ENCODE assay signal across 8 cellular contexts in genomic region chr19:35495107-35496064, GRCh38. TPM values are rescaled to one million over a fixed set of nuclear protein-coding genes. Genes with fewer than 3 reads are reported as not detected.
DNase-seq lines count a peak whose midpoint lies in the region; ATAC-seq and TF ChIP-seq lines count a peak whose summit lies in the region.

No MANE protein-coding gene starts in this region.

- peaks cover 23% of the 10 kb centered on the region for H3K4me1 Mint-ChIP-seq in GM23338
- H3K4me1 Mint-ChIP-seq in endothelial cell (ENCODE audit: unreplicated experiment) = no peaks in the 10 kb centered on the region

- H3K9me3 Mint-ChIP-seq in GM23338 (no peaks in the 10 kb centered on the region), endothelial cell (ENCODE audit: unreplicated experiment) (no peaks in the 10 kb centered on the region)

- ATAC-seq in GM23338 (peak; percentile 88), GM21390 (IDR thresholded peaks at IDR 0.05; ENCODE audit: unreplicated experiment) (no peak)

- TF ChIP-seq CTCF in GM23338 (conservative IDR thresholded peaks at IDR 0.05; ENCODE audit: low read depth in 2 of 2) (peak; percentile 79 to 87), endothelial cell (IDR thresholded peaks at IDR 0.05; ENCODE audit: unreplicated experiment) (peak; percentile 82)

- no peak overlapping the region for H2AFZ ChIP-seq in GM23338

- H3F3A ChIP-seq in GM23338 (replicated peaks; ENCODE audit: low read depth) = peaks cover 11% of the 10 kb centered on the region; the same call in 1 of the 2 replicates

- H3K4me3 Mint-ChIP-seq in GM23338 (no peak overlapping the region), endothelial cell (ENCODE audit: unreplicated experiment) (no peak overlapping the region)

- H3K4me2 ChIP-seq in BLaER1 (peak overlapping the region; percentile 63), GM23338 (peak overlapping the region; percentile 49)

- H3K27ac ChIP-seq in BLaER1 (peak overlapping the region; percentile 16; the same call in 1 of the 2 replicates), GM23338 (ENCODE audit: low read depth) (no peak overlapping the region)

- H3K4me1 ChIP-seq in BLaER1 = peaks cover 32% of the 10 kb centered on the region
- no peaks in the 10 kb centered on the region for H3K4me1 ChIP-seq in GM23338 (ENCODE audit: insufficient read depth)

- H3K27me3 Mint-ChIP-seq in GM23338 (ENCODE audit: insufficient read depth, low read depth, poor library complexity) = peaks cover 12% of the 10 kb centered on the region
- no peaks in the 10 kb centered on the region for H3K27me3 Mint-ChIP-seq in endothelial cell (ENCODE audit: unreplicated experiment)

- H3K9me2 ChIP-seq in GM23338 (ENCODE audit: insufficient read depth) = no peaks in the 10 kb centered on the region

- no peaks in the 10 kb centered on the region for H3K79me2 ChIP-seq in GM23338 (replicated peaks; ENCODE audit: insufficient read depth)

- H3K27me3 ChIP-seq in BLaER1 = no peaks in the 10 kb centered on the region
- no peaks in the 10 kb centered on the region for H3K27me3 ChIP-seq in GM23338 (ENCODE audit: insufficient read depth)

- H3K36me3 ChIP-seq in BLaER1 = no peaks in the 10 kb centered on the region
- H3K36me3 ChIP-seq in GM23338 (ENCODE audit: insufficient read depth) = peaks cover 8% of the 10 kb centered on the region

- no peak overlapping the region; the same call in 1 of the 2 replicates for H3K27ac Mint-ChIP-seq in GM23338
- H3K27ac Mint-ChIP-seq in endothelial cell (ENCODE audit: unreplicated experiment) = no peak overlapping the region

- no peaks in the 10 kb centered on the region for H3K9me3 ChIP-seq in BLaER1

- no peak overlapping the region for H3K4me3 ChIP-seq in BLaER1
- 0 out of 2 replicates have a peak overlapping the region, but pooled peaks have one; percentile 37 for H3K4me3 ChIP-seq in GM23338

- DNase-seq in GM23338 (ENCODE audit: low spot score) (peak; percentile 86), NCI-H69 (lab: John Stamatoyannopoulos, UW) (peak; percentile 68), endothelial cell (ENCODE audit: low spot score) (peak; percentile 68), myocyte (ENCODE audit: low read depth) (peak; percentile 57)
- peak; percentile 36 for DNase-seq in activated CD8-positive, alpha-beta memory T cell treated with anti-CD3 and anti-CD28 coated beads, Interleukin-2, amount 50 U/mL, for 1 hour (ENCODE audit: extremely low read depth)
- peak; percentile 37 to 38 for DNase-seq in stimulated activated CD8-positive, alpha-beta memory T cell treated with anti-CD3 and anti-CD28 coated beads, Interleukin-7, amount 100 ng/mL, for 1 hour (ENCODE audit: low read depth in 2 of 2)

- H4K20me1 ChIP-seq in BLaER1 (no peaks in the 10 kb centered on the region), GM23338 (replicated peaks; ENCODE audit: insufficient read depth) (no peaks in the 10 kb centered on the region; the same call in 1 of the 2 replicates)

- H3K36me3 Mint-ChIP-seq in GM23338 (ENCODE audit: low read depth) (peaks cover 38% of the 10 kb centered on the region), endothelial cell (ENCODE audit: low read depth, unreplicated experiment) (peaks cover 4% of the 10 kb centered on the region)

- H3K9ac ChIP-seq in BLaER1 = no peak overlapping the region; the same call in 1 of the 2 replicates

TF ChIP-seq in GM23338, 12 proteins besides CTCF, POLR2A, EP300 and RAD21:
- TF ChIP-seq, protein P1, sequence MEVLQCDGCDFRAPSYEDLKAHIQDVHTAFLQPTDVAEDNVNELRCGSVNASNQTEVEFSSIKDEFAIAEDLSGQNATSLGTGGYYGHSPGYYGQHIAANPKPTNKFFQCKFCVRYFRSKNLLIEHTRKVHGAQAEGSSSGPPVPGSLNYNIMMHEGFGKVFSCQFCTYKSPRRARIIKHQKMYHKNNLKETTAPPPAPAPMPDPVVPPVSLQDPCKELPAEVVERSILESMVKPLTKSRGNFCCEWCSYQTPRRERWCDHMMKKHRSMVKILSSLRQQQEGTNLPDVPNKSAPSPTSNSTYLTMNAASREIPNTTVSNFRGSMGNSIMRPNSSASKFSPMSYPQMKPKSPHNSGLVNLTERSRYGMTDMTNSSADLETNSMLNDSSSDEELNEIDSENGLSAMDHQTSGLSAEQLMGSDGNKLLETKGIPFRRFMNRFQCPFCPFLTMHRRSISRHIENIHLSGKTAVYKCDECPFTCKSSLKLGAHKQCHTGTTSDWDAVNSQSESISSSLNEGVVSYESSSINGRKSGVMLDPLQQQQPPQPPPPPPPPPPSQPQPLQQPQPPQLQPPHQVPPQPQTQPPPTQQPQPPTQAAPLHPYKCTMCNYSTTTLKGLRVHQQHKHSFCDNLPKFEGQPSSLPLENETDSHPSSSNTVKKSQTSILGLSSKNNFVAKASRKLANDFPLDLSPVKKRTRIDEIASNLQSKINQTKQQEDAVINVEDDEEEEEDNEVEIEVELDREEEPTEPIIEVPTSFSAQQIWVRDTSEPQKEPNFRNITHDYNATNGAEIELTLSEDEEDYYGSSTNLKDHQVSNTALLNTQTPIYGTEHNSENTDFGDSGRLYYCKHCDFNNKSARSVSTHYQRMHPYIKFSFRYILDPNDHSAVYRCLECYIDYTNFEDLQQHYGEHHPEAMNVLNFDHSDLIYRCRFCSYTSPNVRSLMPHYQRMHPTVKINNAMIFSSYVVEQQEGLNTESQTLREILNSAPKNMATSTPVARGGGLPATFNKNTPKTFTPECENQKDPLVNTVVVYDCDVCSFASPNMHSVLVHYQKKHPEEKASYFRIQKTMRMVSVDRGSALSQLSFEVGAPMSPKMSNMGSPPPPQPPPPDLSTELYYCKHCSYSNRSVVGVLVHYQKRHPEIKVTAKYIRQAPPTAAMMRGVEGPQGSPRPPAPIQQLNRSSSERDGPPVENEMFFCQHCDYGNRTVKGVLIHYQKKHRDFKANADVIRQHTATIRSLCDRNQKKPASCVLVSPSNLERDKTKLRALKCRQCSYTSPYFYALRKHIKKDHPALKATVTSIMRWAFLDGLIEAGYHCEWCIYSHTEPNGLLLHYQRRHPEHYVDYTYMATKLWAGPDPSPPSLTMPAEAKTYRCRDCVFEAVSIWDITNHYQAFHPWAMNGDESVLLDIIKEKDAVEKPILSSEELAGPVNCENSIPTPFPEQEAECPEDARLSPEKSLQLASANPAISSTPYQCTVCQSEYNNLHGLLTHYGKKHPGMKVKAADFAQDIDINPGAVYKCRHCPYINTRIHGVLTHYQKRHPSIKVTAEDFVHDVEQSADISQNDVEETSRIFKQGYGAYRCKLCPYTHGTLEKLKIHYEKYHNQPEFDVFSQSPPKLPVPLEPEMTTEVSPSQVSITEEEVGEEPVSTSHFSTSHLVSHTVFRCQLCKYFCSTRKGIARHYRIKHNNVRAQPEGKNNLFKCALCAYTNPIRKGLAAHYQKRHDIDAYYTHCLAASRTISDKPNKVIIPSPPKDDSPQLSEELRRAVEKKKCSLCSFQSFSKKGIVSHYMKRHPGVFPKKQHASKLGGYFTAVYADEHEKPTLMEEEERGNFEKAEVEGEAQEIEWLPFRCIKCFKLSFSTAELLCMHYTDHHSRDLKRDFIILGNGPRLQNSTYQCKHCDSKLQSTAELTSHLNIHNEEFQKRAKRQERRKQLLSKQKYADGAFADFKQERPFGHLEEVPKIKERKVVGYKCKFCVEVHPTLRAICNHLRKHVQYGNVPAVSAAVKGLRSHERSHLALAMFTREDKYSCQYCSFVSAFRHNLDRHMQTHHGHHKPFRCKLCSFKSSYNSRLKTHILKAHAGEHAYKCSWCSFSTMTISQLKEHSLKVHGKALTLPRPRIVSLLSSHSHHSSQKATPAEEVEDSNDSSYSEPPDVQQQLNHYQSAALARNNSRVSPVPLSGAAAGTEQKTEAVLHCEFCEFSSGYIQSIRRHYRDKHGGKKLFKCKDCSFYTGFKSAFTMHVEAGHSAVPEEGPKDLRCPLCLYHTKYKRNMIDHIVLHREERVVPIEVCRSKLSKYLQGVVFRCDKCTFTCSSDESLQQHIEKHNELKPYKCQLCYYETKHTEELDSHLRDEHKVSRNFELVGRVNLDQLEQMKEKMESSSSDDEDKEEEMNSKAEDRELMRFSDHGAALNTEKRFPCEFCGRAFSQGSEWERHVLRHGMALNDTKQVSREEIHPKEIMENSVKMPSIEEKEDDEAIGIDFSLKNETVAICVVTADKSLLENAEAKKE (CRISPR knock-in tag; IDR thresholded peaks at IDR 0.05) = no peak
- TF ChIP-seq CREB1 (CRISPR knock-in tag; IDR thresholded peaks at IDR 0.05; ENCODE audit: low read depth) = 0 out of 2 replicates have a peak, but pooled peaks have one; percentile 27
- peak; percentile 39; the same call in 1 of the 2 replicates for TF ChIP-seq POLR2AphosphoS5 (IDR thresholded peaks at IDR 0.05; ENCODE audit: low read depth)

RNA-seq across cellular contexts. Expression of gene KRTDAP, which starts 5.1 kb away (rescaled TPM):
- not detected in 2 replicates for total RNA-seq in GM23338 (2014; rRNA removed; shearing (Covaris generic))
- polyA plus RNA-seq in GM23338 (2016; fragmentation: Nextera tagmentation; extraction: Ambion mirVana) = 1.6 and 2.7 TPM in 2 replicates
- total RNA-seq in endothelial cell (ENCODE audit: unreplicated experiment) (not detected), myocyte (not detected in 2 replicates)
- polyA plus RNA-seq in myocyte (2012) = not detected

RNA-seq across cellular contexts. Expression of gene DMKN, which starts 18.1 kb away (rescaled TPM):
- 259 and 276 TPM in 2 replicates for total RNA-seq in GM23338 (2014; rRNA removed; shearing (Covaris generic))
- 569 and 615 TPM in 2 replicates for polyA plus RNA-seq in GM23338 (2016; fragmentation: Nextera tagmentation; extraction: Ambion mirVana)
- total RNA-seq in endothelial cell (ENCODE audit: unreplicated experiment) (56.9 TPM), myocyte (3.0 and 9.7 TPM in 2 replicates)
- 1.3 TPM for polyA plus RNA-seq in myocyte (2012)

RNA-seq across cellular contexts. Expression of gene SBSN, which starts 32.7 kb away (rescaled TPM):
- not detected in 2 replicates for total RNA-seq in GM23338 (2014; rRNA removed; shearing (Covaris generic))
- 0.39 and 0.42 TPM in 2 replicates for polyA plus RNA-seq in GM23338 (2016; fragmentation: Nextera tagmentation; extraction: Ambion mirVana)
- 0.18 TPM for total RNA-seq in endothelial cell (ENCODE audit: unreplicated experiment)
- total RNA-seq in myocyte = not detected in 2 replicates
- 0.11 TPM for polyA plus RNA-seq in myocyte (2012)

RNA-seq across cellular contexts. Expression of gene GAPDHS, which starts 37.9 kb away (rescaled TPM):
- not detected in 2 replicates for total RNA-seq in GM23338 (2014; rRNA removed; shearing (Covaris generic))
- 0.21 TPM in 1 of 2 replicates, not detected in the other for polyA plus RNA-seq in GM23338 (2016; fragmentation: Nextera tagmentation; extraction: Ambion mirVana)
- total RNA-seq in endothelial cell (ENCODE audit: unreplicated experiment) (not detected), myocyte (not detected in 2 replicates)
- polyA plus RNA-seq in myocyte (2012) = not detected

RNA-seq across cellular contexts. Expression of gene FFAR2, which starts 47.3 kb away (rescaled TPM):
- total RNA-seq in GM23338 (2014; rRNA removed; shearing (Covaris generic)) = not detected in 2 replicates
- polyA plus RNA-seq in GM23338 (2016; fragmentation: Nextera tagmentation; extraction: Ambion mirVana) = not detected in 2 replicates
- total RNA-seq in endothelial cell (ENCODE audit: unreplicated experiment) (0.46 TPM), myocyte (not detected in 2 replicates)
- polyA plus RNA-seq in myocyte (2012) = not detected

Comparison
In these comparisons a context has a peak if more than half of its experiments do, and no peak if none do; other contexts are left out.
1. DNase-seq: peak in every context shown above with its lines; median percentile 86 in GM23338; 68 in NCI-H69; 68 in endothelial cell; 57 in myocyte; 38 in stimulated activated CD8-positive, alpha-beta memory T cell treated with anti-CD3 and anti-CD28 coated beads, Interleukin-7, amount 100 ng/mL, for 1 hour; 36 in activated CD8-positive, alpha-beta memory T cell treated with anti-CD3 and anti-CD28 coated beads, Interleukin-2, amount 50 U/mL, for 1 hour.